ENCODE assay signal across 10 cellular contexts in the genomic region with DNA sequence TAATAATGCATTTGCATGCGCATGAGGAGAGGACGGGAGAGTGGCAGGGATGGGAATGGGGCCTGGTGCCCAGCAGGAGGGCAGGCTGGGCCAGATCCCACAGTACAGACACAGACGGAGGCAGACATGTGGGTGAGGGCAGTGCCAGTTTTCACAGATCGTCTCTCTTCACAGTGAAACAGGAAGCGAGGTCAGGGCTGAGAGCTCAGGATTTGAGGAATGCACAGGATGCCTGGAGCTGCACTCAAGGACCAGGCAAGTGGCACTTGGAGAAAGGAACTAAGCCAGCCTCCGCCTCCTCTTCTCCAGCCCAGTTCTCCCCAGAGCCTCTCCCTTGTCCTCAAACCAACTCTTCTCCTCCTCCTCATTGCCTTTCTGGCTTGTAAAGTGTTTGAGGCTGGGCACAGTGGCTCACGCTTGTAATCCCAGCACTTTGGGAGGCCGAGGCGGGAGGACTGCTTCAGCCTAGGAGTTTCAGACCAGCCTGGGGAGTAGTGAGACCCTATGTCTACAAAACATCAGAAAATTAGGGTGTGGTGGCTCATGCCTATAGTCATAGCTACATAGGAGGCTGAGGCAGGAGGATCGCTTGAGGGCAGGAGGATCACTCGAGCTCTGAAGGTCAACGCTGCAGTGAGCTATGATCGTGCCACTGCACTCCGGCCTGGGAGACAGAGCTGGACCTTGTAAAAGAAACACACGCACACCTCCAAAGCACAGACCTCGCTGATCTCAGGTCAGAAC.
DNase-seq lines count a peak whose midpoint lies in the region; ATAC-seq and TF ChIP-seq lines count a peak whose summit lies in the region.
"Had no signal": no experiment of that assay in that cellular context is flagged by ENCODE, and none has a peak within 500 bp of the region (broad histone marks: within the 10 kb centered on the region; RNA-seq: fewer than 3 reads in every experiment).

No MANE protein-coding gene starts in this region.

- H3K36me3 ChIP-seq in iPS-15b (ENCODE audit: control insufficient read depth, insufficient read depth, low read length) (peaks cover 17% of the 10 kb centered on the region), spleen (peaks cover 0 to 7% (median 0%) of the 10 kb centered on the region in 6 donors)

- TF ChIP-seq CTCF in spleen (IDR thresholded peaks at IDR 0.05 in 8 of 11, conservative IDR thresholded peaks at IDR 0.05 in 3 of 11) = no peak

- H3K9me3 ChIP-seq in iPS-15b (ENCODE audit: control insufficient read depth, insufficient read depth, low read length) (no peaks in the 10 kb centered on the region), spleen (peaks cover 0 to 18% (median 9%) of the 10 kb centered on the region in 8 donors)

- no peak for TF ChIP-seq POLR2A in spleen (IDR thresholded peaks at IDR 0.05)

- no peaks in the 10 kb centered on the region for H3K27me3 ChIP-seq in iPS-15b (ENCODE audit: control insufficient read depth, insufficient read depth, low read length)
- no peaks in the 10 kb centered on the region for H3K27me3 ChIP-seq in spleen (replicated peaks in 1 of 7)

- H3K27ac ChIP-seq in angular gyrus (ENCODE audit: low read depth, low read length) = peak overlapping the region; percentile 47
- peak overlapping the region; percentile 46 to 91 (median 88) for H3K27ac ChIP-seq in spleen

- no peak for ATAC-seq in HG02870 (IDR thresholded peaks at IDR 0.05; ENCODE audit: unreplicated experiment)
- no peak for ATAC-seq in GM18909 (IDR thresholded peaks at IDR 0.05; ENCODE audit: poor library complexity, unreplicated experiment)

- H3K4me3 ChIP-seq in iPS-15b (ENCODE audit: low read depth, low read length) = no peak overlapping the region
- peak overlapping the region in 1 of 8 donors; percentile 40 for H3K4me3 ChIP-seq in spleen

- intact Hi-C loops in spleen (cut with DNase I; ENCODE audit: low total_unique reads) (no loop called here), posterior vena cava (cut with DNase I) (loop anchor here in 1 of 2 donors (1.0 to 5.0 kb wide), 2 partner anchors 41 to 1631 kb away; no protein-coding TSS in a partner anchor)

- peak overlapping the region; percentile 47 for H3K9ac ChIP-seq in iPS-15b (ENCODE audit: low read depth, low read length)

- no peaks in the 10 kb centered on the region for H3K4me1 ChIP-seq in iPS-15b (ENCODE audit: control insufficient read depth, insufficient read depth, low read length)
- H3K4me1 ChIP-seq in spleen = peaks cover 20 to 69% (median 56%) of the 10 kb centered on the region in 6 donors

- DNase-seq in H4 (ENCODE audit: low spot score) = peak; percentile 60
- no peak for DNase-seq in spleen
- DNase-seq in ecto neural progenitor cell (ENCODE audit: low spot score) = no peak
- no peak for DNase-seq in posterior vena cava (ENCODE audit: low spot score)
- DNase-seq: activated naive CD4-positive, alpha-beta T cell treated with anti-CD3 and anti-CD28 coated beads, Interleukin-2, amount 50 U/mL, for 16 hours; stimulated activated CD8-positive, alpha-beta memory T cell treated with anti-CD3 and anti-CD28 coated beads, Interleukin-4, amount 100 ng/mL, for 48 hours had no signal

- WGBS in spleen, 5 donors = 56 to 69% (median 67%) methylated on average over 16 of the region's 16 CpGs
